In the genomic region with DNA sequence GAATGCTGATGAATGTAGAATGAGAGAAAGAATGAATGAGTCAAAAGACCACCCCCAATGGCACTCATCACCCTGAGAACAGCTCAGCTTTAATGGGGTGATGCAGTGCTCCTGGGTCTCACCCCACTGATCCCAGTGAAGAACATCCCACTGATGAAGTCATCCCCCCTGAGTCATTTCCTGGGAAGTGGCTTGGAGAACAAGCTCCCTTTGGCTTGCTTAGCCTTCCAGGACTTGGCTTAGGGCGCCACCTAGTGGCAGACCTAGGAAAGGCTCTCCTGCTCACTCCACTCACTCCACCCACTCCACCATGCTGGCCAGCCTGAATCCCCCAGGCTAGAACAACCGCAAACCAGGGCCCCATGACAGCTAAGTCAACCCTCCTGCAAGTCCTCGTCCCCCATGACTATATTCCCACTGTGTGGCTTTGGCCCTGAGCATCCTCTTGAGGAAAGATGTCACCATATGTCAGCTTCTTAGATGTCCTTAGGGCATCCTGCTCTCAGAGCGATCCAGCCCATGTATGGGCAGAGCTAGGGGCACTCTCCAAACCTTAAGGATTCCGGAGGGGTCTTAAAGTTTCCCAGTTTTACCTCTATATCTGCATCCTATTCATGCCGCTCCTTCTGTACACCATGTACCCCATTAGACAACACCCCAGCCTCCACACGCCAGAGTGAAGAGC, we compare ENCODE assay signal across 8 cellular contexts. TPM values are rescaled to one million over a fixed set of nuclear protein-coding genes. Genes with fewer than 3 reads are reported as not detected.
DNase-seq lines count a peak whose midpoint lies in the region; ATAC-seq, FAIRE-seq and TF ChIP-seq lines count a peak whose summit lies in the region.

No MANE protein-coding gene starts in this region.

- H3K27ac Mint-ChIP-seq in glutamatergic neuron (ENCODE audit: unreplicated experiment): no peak overlapping the region

- intact Hi-C loops in upper lobe of right lung (cut with DNase I): loop anchor here (5.0 to 10.0 kb wide), 2 partner anchors 105 to 108 kb away; no protein-coding TSS in a partner anchor

- peaks cover 8% of the 10 kb centered on the region for H3K27me3 Mint-ChIP-seq in glutamatergic neuron (ENCODE audit: unreplicated experiment)

- H3K9me3 Mint-ChIP-seq in glutamatergic neuron (ENCODE audit: unreplicated experiment): peaks cover 1% of the 10 kb centered on the region

- H3K27me3 ChIP-seq in AG04450 (ENCODE audit: control insufficient read depth, insufficient read depth, low read length) (peaks cover 21% of the 10 kb centered on the region), upper lobe of right lung (no peaks in the 10 kb centered on the region)

- peaks cover 22% of the 10 kb centered on the region for H3K4me1 Mint-ChIP-seq in glutamatergic neuron (ENCODE audit: low read depth, unreplicated experiment)

- H3K27ac ChIP-seq in AG04450 (ENCODE audit: low read depth, low read length): no peak overlapping the region
- H3K27ac ChIP-seq in upper lobe of right lung: no peak overlapping the region

- DNase-seq in AG04450 (ENCODE audit: low read depth, low spot score): peak; percentile 85
- DNase-seq in GM19239 (ENCODE audit: insufficient read length, low spot score): no peak
- peak; percentile 93 for DNase-seq in NCI-H1105 (lab: John Stamatoyannopoulos, UW)
- DNase-seq in activated naive CD4-positive, alpha-beta T cell treated with anti-CD3 and anti-CD28 coated beads, Interleukin-2, amount 50 U/mL, for 16 hours: peak; percentile 77
- peak; percentile 97 for DNase-seq in glutamatergic neuron
- DNase-seq in pons (ENCODE audit: low spot score): peak; percentile 85
- peak; percentile 92 for DNase-seq in upper lobe of right lung

- ATAC-seq in SK-N-SH treated with all-trans-retinoic acid at 6 μM for 48 hours (peak; percentile 100), upper lobe of right lung (peak; percentile 98)

- FAIRE-seq in GM19239 (lab: Jason Lieb, UNC): peak; percentile 64

- POLR2A ChIA-PET in AG04450 (lab: Yijun Ruan, JAX): interaction anchor here (0.6 kb wide), 2 partner anchors 140 to 522 kb away, joined by 3 to 4 read pairs; no protein-coding TSS in a partner anchor

- H3K4me3 Mint-ChIP-seq in glutamatergic neuron (ENCODE audit: unreplicated experiment): no peak overlapping the region

- H3K36me3 Mint-ChIP-seq in glutamatergic neuron (ENCODE audit: unreplicated experiment): peaks cover 12% of the 10 kb centered on the region

- no peak overlapping the region for H3K4me3 ChIP-seq in AG04450 (ENCODE audit: low read depth, low read length)
- no peak overlapping the region for H3K4me3 ChIP-seq in upper lobe of right lung

- TF ChIP-seq CTCF in AG04450 (IDR thresholded peaks at IDR 0.05; ENCODE audit: low read depth, low read length) (peak; percentile 97), glutamatergic neuron (IDR thresholded peaks at IDR 0.05; ENCODE audit: partially characterized antibody, unreplicated experiment) (peak; percentile 98), upper lobe of right lung (IDR thresholded peaks at IDR 0.05) (peak; percentile 99)

- CTCF ChIA-PET in AG04450 (lab: Charles Lee): interaction anchor here (0.6 to 6.0 kb wide), 55 partner anchors 9 to 1089 kb away, joined by 3 to 256 read pairs (median 5); partner anchors contain the start of genes DSCAML1, FXYD2, FXYD6 and SCN4B

- H3K9me3 ChIP-seq in AG04450 (ENCODE audit: control insufficient read depth, insufficient read depth, low read length): no peaks in the 10 kb centered on the region
- no peaks in the 10 kb centered on the region for H3K9me3 ChIP-seq in upper lobe of right lung

- no peaks in the 10 kb centered on the region for H3K36me3 ChIP-seq in upper lobe of right lung

- H3K4me1 ChIP-seq in upper lobe of right lung: peaks cover 19% of the 10 kb centered on the region

TF ChIP-seq in SK-N-SH treated with all-trans-retinoic acid at 6 μM for 48 hours, 23 proteins besides CTCF, POLR2A, EP300 and RAD21:
- TF ChIP-seq PATZ1 (CRISPR knock-in tag; IDR thresholded peaks at IDR 0.05; ENCODE audit: borderline replicate concordance) (no peak), ZFP30 (CRISPR knock-in tag; IDR thresholded peaks at IDR 0.05) (no peak), ZNF70 (CRISPR knock-in tag; IDR thresholded peaks at IDR 0.05) (no peak), TCF4 (CRISPR knock-in tag; IDR thresholded peaks at IDR 0.05; ENCODE audit: borderline replicate concordance) (no peak), ZC3H10 (CRISPR knock-in tag; IDR thresholded peaks at IDR 0.05) (no peak), BACH2 (CRISPR knock-in tag; IDR thresholded peaks at IDR 0.05; ENCODE audit: borderline replicate concordance) (no peak), ISL1 (CRISPR knock-in tag; IDR thresholded peaks at IDR 0.05) (no peak), ZNF565 (CRISPR knock-in tag; conservative IDR thresholded peaks at IDR 0.05; ENCODE audit: low read depth) (no peak), CSDC2 (CRISPR knock-in tag; IDR thresholded peaks at IDR 0.05) (no peak), ARNTL (CRISPR knock-in tag; IDR thresholded peaks at IDR 0.05; ENCODE audit: borderline replicate concordance, low read depth) (no peak)
- TF ChIP-seq, protein P1, sequence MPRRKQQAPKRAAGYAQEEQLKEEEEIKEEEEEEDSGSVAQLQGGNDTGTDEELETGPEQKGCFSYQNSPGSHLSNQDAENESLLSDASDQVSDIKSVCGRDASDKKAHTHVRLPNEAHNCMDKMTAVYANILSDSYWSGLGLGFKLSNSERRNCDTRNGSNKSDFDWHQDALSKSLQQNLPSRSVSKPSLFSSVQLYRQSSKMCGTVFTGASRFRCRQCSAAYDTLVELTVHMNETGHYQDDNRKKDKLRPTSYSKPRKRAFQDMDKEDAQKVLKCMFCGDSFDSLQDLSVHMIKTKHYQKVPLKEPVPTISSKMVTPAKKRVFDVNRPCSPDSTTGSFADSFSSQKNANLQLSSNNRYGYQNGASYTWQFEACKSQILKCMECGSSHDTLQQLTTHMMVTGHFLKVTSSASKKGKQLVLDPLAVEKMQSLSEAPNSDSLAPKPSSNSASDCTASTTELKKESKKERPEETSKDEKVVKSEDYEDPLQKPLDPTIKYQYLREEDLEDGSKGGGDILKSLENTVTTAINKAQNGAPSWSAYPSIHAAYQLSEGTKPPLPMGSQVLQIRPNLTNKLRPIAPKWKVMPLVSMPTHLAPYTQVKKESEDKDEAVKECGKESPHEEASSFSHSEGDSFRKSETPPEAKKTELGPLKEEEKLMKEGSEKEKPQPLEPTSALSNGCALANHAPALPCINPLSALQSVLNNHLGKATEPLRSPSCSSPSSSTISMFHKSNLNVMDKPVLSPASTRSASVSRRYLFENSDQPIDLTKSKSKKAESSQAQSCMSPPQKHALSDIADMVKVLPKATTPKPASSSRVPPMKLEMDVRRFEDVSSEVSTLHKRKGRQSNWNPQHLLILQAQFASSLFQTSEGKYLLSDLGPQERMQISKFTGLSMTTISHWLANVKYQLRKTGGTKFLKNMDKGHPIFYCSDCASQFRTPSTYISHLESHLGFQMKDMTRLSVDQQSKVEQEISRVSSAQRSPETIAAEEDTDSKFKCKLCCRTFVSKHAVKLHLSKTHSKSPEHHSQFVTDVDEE (CRISPR knock-in tag; IDR thresholded peaks at IDR 0.05): no peak
TF ChIP-seq in SK-N-SH treated with all-trans-retinoic acid at 6 μM for 48 hours: peak in this region for 0.

RNA-seq across cellular contexts. Expression of gene TMPRSS13, which starts 17.8 kb away (rescaled TPM):
- not detected in 2 replicates for polyA plus RNA-seq in AG04450 (2011; rRNA removed)
- not detected in 2 replicates for polyA minus RNA-seq in AG04450 (2011; rRNA and poly(A)+ RNA removed)
- total RNA-seq in glutamatergic neuron (ENCODE audit: unreplicated experiment) (0.32 TPM), upper lobe of right lung (9.9 TPM)

RNA-seq across cellular contexts. Expression of gene IL10RA, which starts 39.2 kb away (rescaled TPM):
- polyA plus RNA-seq in AG04450 (2011; rRNA removed): not detected in 2 replicates
- 0.09 TPM in 1 of 2 replicates, not detected in the other for polyA minus RNA-seq in AG04450 (2011; rRNA and poly(A)+ RNA removed)
- total RNA-seq in glutamatergic neuron (ENCODE audit: unreplicated experiment): 5.8 TPM
- 33.8 TPM for total RNA-seq in upper lobe of right lung
